Comparison of ENCODE assay signal across 1 cellular context in genomic region chr16:14285542-14286380, GRCh38.
TF ChIP-seq lines count a peak whose summit lies in the region.

No MANE protein-coding gene starts in this region.

TF ChIP-seq in HepG2, 621 proteins besides CTCF, POLR2A, EP300 and RAD21 (continued from another document and continues in another):
- TF ChIP-seq, protein P1, sequence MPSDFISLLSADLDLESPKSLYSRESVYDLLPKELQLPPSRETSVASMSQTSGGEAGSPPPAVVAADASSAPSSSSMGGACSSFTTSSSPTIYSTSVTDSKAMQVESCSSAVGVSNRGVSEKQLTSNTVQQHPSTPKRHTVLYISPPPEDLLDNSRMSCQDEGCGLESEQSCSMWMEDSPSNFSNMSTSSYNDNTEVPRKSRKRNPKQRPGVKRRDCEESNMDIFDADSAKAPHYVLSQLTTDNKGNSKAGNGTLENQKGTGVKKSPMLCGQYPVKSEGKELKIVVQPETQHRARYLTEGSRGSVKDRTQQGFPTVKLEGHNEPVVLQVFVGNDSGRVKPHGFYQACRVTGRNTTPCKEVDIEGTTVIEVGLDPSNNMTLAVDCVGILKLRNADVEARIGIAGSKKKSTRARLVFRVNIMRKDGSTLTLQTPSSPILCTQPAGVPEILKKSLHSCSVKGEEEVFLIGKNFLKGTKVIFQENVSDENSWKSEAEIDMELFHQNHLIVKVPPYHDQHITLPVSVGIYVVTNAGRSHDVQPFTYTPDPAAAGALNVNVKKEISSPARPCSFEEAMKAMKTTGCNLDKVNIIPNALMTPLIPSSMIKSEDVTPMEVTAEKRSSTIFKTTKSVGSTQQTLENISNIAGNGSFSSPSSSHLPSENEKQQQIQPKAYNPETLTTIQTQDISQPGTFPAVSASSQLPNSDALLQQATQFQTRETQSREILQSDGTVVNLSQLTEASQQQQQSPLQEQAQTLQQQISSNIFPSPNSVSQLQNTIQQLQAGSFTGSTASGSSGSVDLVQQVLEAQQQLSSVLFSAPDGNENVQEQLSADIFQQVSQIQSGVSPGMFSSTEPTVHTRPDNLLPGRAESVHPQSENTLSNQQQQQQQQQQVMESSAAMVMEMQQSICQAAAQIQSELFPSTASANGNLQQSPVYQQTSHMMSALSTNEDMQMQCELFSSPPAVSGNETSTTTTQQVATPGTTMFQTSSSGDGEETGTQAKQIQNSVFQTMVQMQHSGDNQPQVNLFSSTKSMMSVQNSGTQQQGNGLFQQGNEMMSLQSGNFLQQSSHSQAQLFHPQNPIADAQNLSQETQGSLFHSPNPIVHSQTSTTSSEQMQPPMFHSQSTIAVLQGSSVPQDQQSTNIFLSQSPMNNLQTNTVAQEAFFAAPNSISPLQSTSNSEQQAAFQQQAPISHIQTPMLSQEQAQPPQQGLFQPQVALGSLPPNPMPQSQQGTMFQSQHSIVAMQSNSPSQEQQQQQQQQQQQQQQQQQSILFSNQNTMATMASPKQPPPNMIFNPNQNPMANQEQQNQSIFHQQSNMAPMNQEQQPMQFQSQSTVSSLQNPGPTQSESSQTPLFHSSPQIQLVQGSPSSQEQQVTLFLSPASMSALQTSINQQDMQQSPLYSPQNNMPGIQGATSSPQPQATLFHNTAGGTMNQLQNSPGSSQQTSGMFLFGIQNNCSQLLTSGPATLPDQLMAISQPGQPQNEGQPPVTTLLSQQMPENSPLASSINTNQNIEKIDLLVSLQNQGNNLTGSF (CRISPR knock-in tag; IDR thresholded peaks at IDR 0.05) = peak; percentile 56
- TF ChIP-seq MEF2D (CRISPR knock-in tag; IDR thresholded peaks at IDR 0.05) = peak; percentile 60
- peak; percentile 11; the same call in 1 of the 2 replicates for TF ChIP-seq FOSL1 (CRISPR knock-in tag; IDR thresholded peaks at IDR 0.05; ENCODE audit: borderline replicate concordance)
- TF ChIP-seq ZNF484 (CRISPR knock-in tag; IDR thresholded peaks at IDR 0.05; ENCODE audit: borderline replicate concordance, low read depth) = no peak
- TF ChIP-seq ZNF510 (CRISPR knock-in tag; IDR thresholded peaks at IDR 0.05; ENCODE audit: low read depth) = peak; percentile 84; the same call in 1 of the 2 replicates
- TF ChIP-seq ZNF10 (CRISPR knock-in tag; IDR thresholded peaks at IDR 0.05; ENCODE audit: borderline replicate concordance, low read depth) = peak; percentile 84; the same call in 1 of the 2 replicates
- no peak for TF ChIP-seq NBN (conservative IDR thresholded peaks at IDR 0.05)
- peak; percentile 50; the same call in 1 of the 2 replicates for TF ChIP-seq NR2F2 (IDR thresholded peaks at IDR 0.05; ENCODE audit: borderline replicate concordance, low read depth)
- peak; percentile 99; the same call in 1 of the 2 replicates for TF ChIP-seq ZBTB46 (CRISPR knock-in tag; IDR thresholded peaks at IDR 0.05; ENCODE audit: borderline replicate concordance)
- TF ChIP-seq, protein P2, sequence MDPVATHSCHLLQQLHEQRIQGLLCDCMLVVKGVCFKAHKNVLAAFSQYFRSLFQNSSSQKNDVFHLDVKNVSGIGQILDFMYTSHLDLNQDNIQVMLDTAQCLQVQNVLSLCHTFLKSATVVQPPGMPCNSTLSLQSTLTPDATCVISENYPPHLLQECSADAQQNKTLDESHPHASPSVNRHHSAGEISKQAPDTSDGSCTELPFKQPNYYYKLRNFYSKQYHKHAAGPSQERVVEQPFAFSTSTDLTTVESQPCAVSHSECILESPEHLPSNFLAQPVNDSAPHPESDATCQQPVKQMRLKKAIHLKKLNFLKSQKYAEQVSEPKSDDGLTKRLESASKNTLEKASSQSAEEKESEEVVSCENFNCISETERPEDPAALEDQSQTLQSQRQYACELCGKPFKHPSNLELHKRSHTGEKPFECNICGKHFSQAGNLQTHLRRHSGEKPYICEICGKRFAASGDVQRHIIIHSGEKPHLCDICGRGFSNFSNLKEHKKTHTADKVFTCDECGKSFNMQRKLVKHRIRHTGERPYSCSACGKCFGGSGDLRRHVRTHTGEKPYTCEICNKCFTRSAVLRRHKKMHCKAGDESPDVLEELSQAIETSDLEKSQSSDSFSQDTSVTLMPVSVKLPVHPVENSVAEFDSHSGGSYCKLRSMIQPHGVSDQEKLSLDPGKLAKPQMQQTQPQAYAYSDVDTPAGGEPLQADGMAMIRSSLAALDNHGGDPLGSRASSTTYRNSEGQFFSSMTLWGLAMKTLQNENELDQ (CRISPR knock-in tag; IDR thresholded peaks at IDR 0.05; ENCODE audit: borderline replicate concordance) = 0 out of 2 replicates have a peak, but pooled peaks have one; percentile 16
- TF ChIP-seq NFKBIZ (CRISPR knock-in tag; IDR thresholded peaks at IDR 0.05) = peak; percentile 88; the same call in 1 of the 2 replicates
- TF ChIP-seq ZBTB21 (CRISPR knock-in tag; IDR thresholded peaks at IDR 0.05) = peak; percentile 51; the same call in 1 of the 2 replicates
- peak; percentile 82; the same call in 1 of the 2 replicates for TF ChIP-seq ZNF503 (CRISPR knock-in tag; IDR thresholded peaks at IDR 0.05)
- TF ChIP-seq, protein P3, sequence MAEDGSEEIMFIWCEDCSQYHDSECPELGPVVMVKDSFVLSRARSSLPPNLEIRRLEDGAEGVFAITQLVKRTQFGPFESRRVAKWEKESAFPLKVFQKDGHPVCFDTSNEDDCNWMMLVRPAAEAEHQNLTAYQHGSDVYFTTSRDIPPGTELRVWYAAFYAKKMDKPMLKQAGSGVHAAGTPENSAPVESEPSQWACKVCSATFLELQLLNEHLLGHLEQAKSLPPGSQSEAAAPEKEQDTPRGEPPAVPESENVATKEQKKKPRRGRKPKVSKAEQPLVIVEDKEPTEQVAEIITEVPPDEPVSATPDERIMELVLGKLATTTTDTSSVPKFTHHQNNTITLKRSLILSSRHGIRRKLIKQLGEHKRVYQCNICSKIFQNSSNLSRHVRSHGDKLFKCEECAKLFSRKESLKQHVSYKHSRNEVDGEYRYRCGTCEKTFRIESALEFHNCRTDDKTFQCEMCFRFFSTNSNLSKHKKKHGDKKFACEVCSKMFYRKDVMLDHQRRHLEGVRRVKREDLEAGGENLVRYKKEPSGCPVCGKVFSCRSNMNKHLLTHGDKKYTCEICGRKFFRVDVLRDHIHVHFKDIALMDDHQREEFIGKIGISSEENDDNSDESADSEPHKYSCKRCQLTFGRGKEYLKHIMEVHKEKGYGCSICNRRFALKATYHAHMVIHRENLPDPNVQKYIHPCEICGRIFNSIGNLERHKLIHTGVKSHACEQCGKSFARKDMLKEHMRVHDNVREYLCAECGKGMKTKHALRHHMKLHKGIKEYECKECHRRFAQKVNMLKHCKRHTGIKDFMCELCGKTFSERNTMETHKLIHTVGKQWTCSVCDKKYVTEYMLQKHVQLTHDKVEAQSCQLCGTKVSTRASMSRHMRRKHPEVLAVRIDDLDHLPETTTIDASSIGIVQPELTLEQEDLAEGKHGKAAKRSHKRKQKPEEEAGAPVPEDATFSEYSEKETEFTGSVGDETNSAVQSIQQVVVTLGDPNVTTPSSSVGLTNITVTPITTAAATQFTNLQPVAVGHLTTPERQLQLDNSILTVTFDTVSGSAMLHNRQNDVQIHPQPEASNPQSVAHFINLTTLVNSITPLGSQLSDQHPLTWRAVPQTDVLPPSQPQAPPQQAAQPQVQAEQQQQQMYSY (CRISPR knock-in tag; IDR thresholded peaks at IDR 0.05) = peak; percentile 38
- no peak; the same call in 1 of the 2 replicates for TF ChIP-seq NFKB2 (CRISPR knock-in tag; IDR thresholded peaks at IDR 0.05; ENCODE audit: borderline replicate concordance)
- peak; percentile 98 for TF ChIP-seq ZSCAN21 (CRISPR knock-in tag; IDR thresholded peaks at IDR 0.05; ENCODE audit: borderline replicate concordance)
- TF ChIP-seq, protein P4, sequence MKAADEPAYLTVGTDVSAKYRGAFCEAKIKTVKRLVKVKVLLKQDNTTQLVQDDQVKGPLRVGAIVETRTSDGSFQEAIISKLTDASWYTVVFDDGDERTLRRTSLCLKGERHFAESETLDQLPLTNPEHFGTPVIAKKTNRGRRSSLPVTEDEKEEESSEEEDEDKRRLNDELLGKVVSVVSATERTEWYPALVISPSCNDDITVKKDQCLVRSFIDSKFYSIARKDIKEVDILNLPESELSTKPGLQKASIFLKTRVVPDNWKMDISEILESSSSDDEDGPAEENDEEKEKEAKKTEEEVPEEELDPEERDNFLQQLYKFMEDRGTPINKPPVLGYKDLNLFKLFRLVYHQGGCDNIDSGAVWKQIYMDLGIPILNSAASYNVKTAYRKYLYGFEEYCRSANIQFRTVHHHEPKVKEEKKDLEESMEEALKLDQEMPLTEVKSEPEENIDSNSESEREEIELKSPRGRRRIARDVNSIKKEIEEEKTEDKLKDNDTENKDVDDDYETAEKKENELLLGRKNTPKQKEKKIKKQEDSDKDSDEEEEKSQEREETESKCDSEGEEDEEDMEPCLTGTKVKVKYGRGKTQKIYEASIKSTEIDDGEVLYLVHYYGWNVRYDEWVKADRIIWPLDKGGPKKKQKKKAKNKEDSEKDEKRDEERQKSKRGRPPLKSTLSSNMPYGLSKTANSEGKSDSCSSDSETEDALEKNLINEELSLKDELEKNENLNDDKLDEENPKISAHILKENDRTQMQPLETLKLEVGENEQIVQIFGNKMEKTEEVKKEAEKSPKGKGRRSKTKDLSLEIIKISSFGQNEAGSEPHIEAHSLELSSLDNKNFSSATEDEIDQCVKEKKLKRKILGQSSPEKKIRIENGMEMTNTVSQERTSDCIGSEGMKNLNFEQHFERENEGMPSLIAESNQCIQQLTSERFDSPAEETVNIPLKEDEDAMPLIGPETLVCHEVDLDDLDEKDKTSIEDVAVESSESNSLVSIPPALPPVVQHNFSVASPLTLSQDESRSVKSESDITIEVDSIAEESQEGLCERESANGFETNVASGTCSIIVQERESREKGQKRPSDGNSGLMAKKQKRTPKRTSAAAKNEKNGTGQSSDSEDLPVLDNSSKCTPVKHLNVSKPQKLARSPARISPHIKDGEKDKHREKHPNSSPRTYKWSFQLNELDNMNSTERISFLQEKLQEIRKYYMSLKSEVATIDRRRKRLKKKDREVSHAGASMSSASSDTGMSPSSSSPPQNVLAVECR (CRISPR knock-in tag; IDR thresholded peaks at IDR 0.05; ENCODE audit: borderline replicate concordance) = peak; percentile 87; the same call in 1 of the 2 replicates
- 0 out of 2 replicates have a peak, but pooled peaks have one; percentile 79 for TF ChIP-seq ZBTB20 (CRISPR knock-in tag; IDR thresholded peaks at IDR 0.05; ENCODE audit: borderline replicate concordance, low read depth)
- TF ChIP-seq, protein P5, sequence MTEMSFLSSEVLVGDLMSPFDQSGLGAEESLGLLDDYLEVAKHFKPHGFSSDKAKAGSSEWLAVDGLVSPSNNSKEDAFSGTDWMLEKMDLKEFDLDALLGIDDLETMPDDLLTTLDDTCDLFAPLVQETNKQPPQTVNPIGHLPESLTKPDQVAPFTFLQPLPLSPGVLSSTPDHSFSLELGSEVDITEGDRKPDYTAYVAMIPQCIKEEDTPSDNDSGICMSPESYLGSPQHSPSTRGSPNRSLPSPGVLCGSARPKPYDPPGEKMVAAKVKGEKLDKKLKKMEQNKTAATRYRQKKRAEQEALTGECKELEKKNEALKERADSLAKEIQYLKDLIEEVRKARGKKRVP (CRISPR knock-in tag; IDR thresholded peaks at IDR 0.05) = no peak
- peak; percentile 96 for TF ChIP-seq MTA1 (CRISPR knock-in tag; IDR thresholded peaks at IDR 0.05; ENCODE audit: borderline replicate concordance)
- no peak for TF ChIP-seq ZNF576 (CRISPR knock-in tag; IDR thresholded peaks at IDR 0.05)
- peak; percentile 93 for TF ChIP-seq ZNF232 (CRISPR knock-in tag; IDR thresholded peaks at IDR 0.05; ENCODE audit: borderline replicate concordance)
- no peak for TF ChIP-seq ZNF7 (CRISPR knock-in tag; IDR thresholded peaks at IDR 0.05)
- no peak; the same call in 1 of the 2 replicates for TF ChIP-seq PBX3 (CRISPR knock-in tag; IDR thresholded peaks at IDR 0.05; ENCODE audit: borderline replicate concordance)
- 0 out of 2 replicates have a peak, but pooled peaks have one; percentile 48 for TF ChIP-seq PHF20 (CRISPR knock-in tag; IDR thresholded peaks at IDR 0.05)
- peak; percentile 51; the same call in 1 of the 2 replicates for TF ChIP-seq KDM6A (CRISPR knock-in tag; IDR thresholded peaks at IDR 0.05; ENCODE audit: low read depth)
- no peak for TF ChIP-seq ZNF326 (CRISPR knock-in tag; IDR thresholded peaks at IDR 0.05; ENCODE audit: borderline replicate concordance)
- peak; percentile 94 for TF ChIP-seq CBFB (CRISPR knock-in tag; IDR thresholded peaks at IDR 0.05)
- TF ChIP-seq ZSCAN31 (CRISPR knock-in tag; IDR thresholded peaks at IDR 0.05; ENCODE audit: low read depth) = peak; percentile 92
